14 cellular contexts compared by ENCODE assay signal in the genomic region with DNA sequence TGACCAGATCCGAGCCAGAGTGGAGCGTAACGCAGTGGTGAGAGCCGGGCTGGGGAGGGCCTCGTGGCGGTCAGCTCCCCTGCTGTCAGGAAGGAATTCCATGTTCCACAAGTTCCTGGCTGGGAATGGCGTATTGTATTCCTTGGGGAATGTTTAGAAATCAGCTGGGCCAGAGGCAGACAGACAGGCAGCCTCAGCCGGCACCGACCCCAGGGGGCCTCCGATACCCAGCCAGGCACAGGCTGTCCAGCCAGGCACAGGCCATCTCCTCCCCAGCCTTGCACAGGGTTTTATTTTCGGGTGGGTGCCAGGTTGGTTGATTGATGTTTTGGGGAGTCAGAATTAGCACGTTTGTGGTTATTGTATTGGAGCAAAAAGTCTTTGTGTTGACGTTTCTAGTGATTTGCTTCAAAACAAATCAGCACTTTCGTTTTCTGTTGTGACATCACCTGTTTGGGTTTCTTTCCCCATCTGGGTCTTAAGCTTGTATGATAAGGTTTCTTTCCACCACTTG.
DNase-seq lines count a peak whose midpoint lies in the region; ATAC-seq and TF ChIP-seq lines count a peak whose summit lies in the region.
"Had no signal": no experiment of that assay in that cellular context is flagged by ENCODE, and none has a peak within 500 bp of the region (broad histone marks: within the 10 kb centered on the region; RNA-seq: fewer than 3 reads in every experiment).

No MANE protein-coding gene starts in this region.

- no peak overlapping the region for H2BK5ac ChIP-seq in mesendoderm (ENCODE audit: low read length)

- H3K23ac ChIP-seq in mesendoderm (ENCODE audit: low read length): no peak overlapping the region

- no peak overlapping the region for H2BK120ac ChIP-seq in mesendoderm (ENCODE audit: low read depth, low read length)

- no peak overlapping the region for H3K18ac ChIP-seq in mesendoderm (ENCODE audit: low read length)

- no peaks in the 10 kb centered on the region for H3K27me3 Mint-ChIP-seq in Calu3 (ENCODE audit: unreplicated experiment)

- H3K36me3 ChIP-seq in esophagus muscularis mucosa (peaks cover 0 to 74% (median 57%) of the 10 kb centered on the region in 4 donors), mesendoderm (ENCODE audit: control insufficient read depth, insufficient read depth, low read length) (peaks cover 2% of the 10 kb centered on the region), subcutaneous abdominal adipose tissue (ENCODE audit: control insufficient read depth in 5 of 5, insufficient read depth in 5 of 5, low read length in 5 of 5) (peaks cover 0 to 64% (median 39%) of the 10 kb centered on the region in 5 donors)
- H3K36me3 ChIP-seq: SJSA1 had no signal

- no peaks in the 10 kb centered on the region for H3K79me2 ChIP-seq in mesendoderm (ENCODE audit: control insufficient read depth, insufficient read depth, low read length)

- H3K4me3 Mint-ChIP-seq in Calu3 (ENCODE audit: low read depth, unreplicated experiment): no peak overlapping the region
- H3K4me3 Mint-ChIP-seq: activated naive CD4-positive, alpha-beta T cell treated with anti-CD3 and anti-CD28 coated beads for 36 hours had no signal

- TF ChIP-seq POLR2A in esophagus muscularis mucosa (IDR thresholded peaks at IDR 0.05; ENCODE audit: low read depth): no peak

- no peaks in the 10 kb centered on the region for H3K36me3 Mint-ChIP-seq in Calu3 (ENCODE audit: insufficient read depth, unreplicated experiment)

- no peak overlapping the region for H3K4me3 ChIP-seq in esophagus muscularis mucosa
- no peak overlapping the region for H3K4me3 ChIP-seq in mesendoderm (ENCODE audit: low read length)
- peak overlapping the region in 4 of 5 donors; percentile 19 to 42 (median 28) for H3K4me3 ChIP-seq in subcutaneous abdominal adipose tissue (ENCODE audit: low read depth in 1 of 5, low read length in 5 of 5)
- H3K4me3 ChIP-seq: SJSA1 had no signal

- intact Hi-C loops in esophagus muscularis mucosa (cut with DNase I) (no loop called here), Calu3 (cut with micrococcal nuclease; ENCODE audit: unreplicated experiment) (no loop called here)

- no peak for ATAC-seq in HG03521 (IDR thresholded peaks at IDR 0.05; ENCODE audit: unreplicated experiment)

- no peak overlapping the region for H3K9ac ChIP-seq in mesendoderm (ENCODE audit: low read length)
- H3K9ac ChIP-seq in subcutaneous abdominal adipose tissue (ENCODE audit: low read length in 5 of 5): peak overlapping the region in 1 of 5 donors; percentile 28

- H3K9me3 Mint-ChIP-seq in Calu3 (ENCODE audit: low read depth, unreplicated experiment): no peaks in the 10 kb centered on the region
- H3K9me3 Mint-ChIP-seq: activated naive CD4-positive, alpha-beta T cell treated with anti-CD3 and anti-CD28 coated beads for 36 hours had no signal

- no peak overlapping the region for H3K4me2 ChIP-seq in mesendoderm (ENCODE audit: low read length)

- CTCF ChIA-PET in Calu3 (lab: Charles Lee): no interaction called here

- WGBS in esophagus muscularis mucosa: 75% methylated on average over 14 of the region's 14 CpGs
- no CpG with 5 or more reads among the region's 14 CpGs for WGBS in mesendoderm (ENCODE audit: extremely low coverage, insufficient coverage, low lambda C conversion rate)

- H3K56ac ChIP-seq in mesendoderm (ENCODE audit: low read length): no peak overlapping the region

- H3K27me3 ChIP-seq in esophagus muscularis mucosa (no peaks in the 10 kb centered on the region), mesendoderm (ENCODE audit: insufficient read depth, low read length, poor library complexity) (no peaks in the 10 kb centered on the region), subcutaneous abdominal adipose tissue (ENCODE audit: control insufficient read depth in 5 of 5, insufficient read depth in 4 of 5, low read length in 5 of 5) (peaks cover 0 to 5% (median 0%) of the 10 kb centered on the region in 5 donors)
- H3K27me3 ChIP-seq: SJSA1 had no signal

- BruUV-seq in Calu3 (replicated peaks; lab: Mats Ljungman, UMichigan): no TSS peak

- DNase-seq in NCI-H69 (lab: John Stamatoyannopoulos, UW) (peak; percentile 18), esophagus muscularis mucosa (ENCODE audit: extremely low spot score) (no peak), mesendoderm (peak; percentile 83), Calu3 (no peak), SK-N-DZ (ENCODE audit: low spot score) (no peak), COLO829 (ENCODE audit: low spot score) (no peak)
- DNase-seq: activated CD4-positive, alpha-beta T cell treated with anti-CD3 and anti-CD28 coated beads, Interleukin-2, amount 50 U/mL, for 1 hour; activated naive CD4-positive, alpha-beta T cell treated with anti-CD3 and anti-CD28 coated beads for 36 hours; effector CD8-positive, alpha-beta T cell; NCI-H1105; NCI-H526 had no signal

- H4K8ac ChIP-seq in mesendoderm (ENCODE audit: low read depth, low read length): no peak overlapping the region

- TF ChIP-seq CTCF in esophagus muscularis mucosa (IDR thresholded peaks at IDR 0.05): no peak
- TF ChIP-seq CTCF in Calu3 (IDR thresholded peaks at IDR 0.05; ENCODE audit: unreplicated experiment): no peak

- no peaks in the 10 kb centered on the region for H3K79me1 ChIP-seq in mesendoderm (ENCODE audit: low read length)

- TF ChIP-seq EP300 in esophagus muscularis mucosa (IDR thresholded peaks at IDR 0.05): no peak

- H3K27ac Mint-ChIP-seq in Calu3 (ENCODE audit: unreplicated experiment): no peak overlapping the region
- H3K27ac Mint-ChIP-seq: activated naive CD4-positive, alpha-beta T cell treated with anti-CD3 and anti-CD28 coated beads for 36 hours had no signal

- H3K4ac ChIP-seq in mesendoderm (ENCODE audit: low read depth, low read length): no peak overlapping the region

- H3K4me1 ChIP-seq in esophagus muscularis mucosa (peaks cover 0 to 4% (median 1%) of the 10 kb centered on the region in 4 donors), mesendoderm (ENCODE audit: control insufficient read depth, low read depth, low read length) (no peaks in the 10 kb centered on the region), subcutaneous abdominal adipose tissue (ENCODE audit: control insufficient read depth in 5 of 5, insufficient read depth in 5 of 5, low read length in 5 of 5) (peaks cover 14 to 31% (median 23%) of the 10 kb centered on the region in 5 donors)
- H3K4me1 ChIP-seq: SJSA1 had no signal

- no peak overlapping the region for H2AK5ac ChIP-seq in mesendoderm (ENCODE audit: low read length)

- no peaks in the 10 kb centered on the region for H3K4me1 Mint-ChIP-seq in Calu3 (ENCODE audit: low read depth, unreplicated experiment)

- H3K27ac ChIP-seq in esophagus muscularis mucosa (replicated peaks in 1 of 4) (peak overlapping the region in 3 of 4 donors; percentile 5 to 31 (median 22)), mesendoderm (ENCODE audit: low read depth, low read length) (no peak overlapping the region), subcutaneous abdominal adipose tissue (ENCODE audit: low read depth, low read length) (no peak overlapping the region)
- H3K27ac ChIP-seq: SJSA1 had no signal

- no peak overlapping the region for H4K5ac ChIP-seq in mesendoderm (ENCODE audit: low read length)

- H3K9me3 ChIP-seq in esophagus muscularis mucosa (peaks cover 0 to 3% (median 0%) of the 10 kb centered on the region in 4 donors), subcutaneous abdominal adipose tissue (ENCODE audit: control insufficient read depth in 5 of 5, low read length in 5 of 5) (peaks cover 0 to 2% (median 2%) of the 10 kb centered on the region in 5 donors)
- H3K9me3 ChIP-seq: SJSA1 had no signal

- H2BK15ac ChIP-seq in mesendoderm (replicated peaks; ENCODE audit: low read depth): no peak overlapping the region

Comparison
In these comparisons a context has a peak if more than half of its experiments do, and no peak if none do; other contexts are left out.
1. DNase-seq: peak in NCI-H69 (single experiment) and mesendoderm (single experiment); none in esophagus muscularis mucosa (single experiment), Calu3 (single experiment), SK-N-DZ (single experiment) and COLO829 (single experiment).
2. H3K27ac ChIP-seq: peak in esophagus muscularis mucosa (3 of 4); none in mesendoderm (single experiment) and subcutaneous abdominal adipose tissue (single experiment).
3. H3K4me3 ChIP-seq: peak in subcutaneous abdominal adipose tissue (4 of 5); none in esophagus muscularis mucosa (0 of 4) and mesendoderm (single experiment).